Comparison of ENCODE assay signal across 10 cellular contexts in the genomic region with DNA sequence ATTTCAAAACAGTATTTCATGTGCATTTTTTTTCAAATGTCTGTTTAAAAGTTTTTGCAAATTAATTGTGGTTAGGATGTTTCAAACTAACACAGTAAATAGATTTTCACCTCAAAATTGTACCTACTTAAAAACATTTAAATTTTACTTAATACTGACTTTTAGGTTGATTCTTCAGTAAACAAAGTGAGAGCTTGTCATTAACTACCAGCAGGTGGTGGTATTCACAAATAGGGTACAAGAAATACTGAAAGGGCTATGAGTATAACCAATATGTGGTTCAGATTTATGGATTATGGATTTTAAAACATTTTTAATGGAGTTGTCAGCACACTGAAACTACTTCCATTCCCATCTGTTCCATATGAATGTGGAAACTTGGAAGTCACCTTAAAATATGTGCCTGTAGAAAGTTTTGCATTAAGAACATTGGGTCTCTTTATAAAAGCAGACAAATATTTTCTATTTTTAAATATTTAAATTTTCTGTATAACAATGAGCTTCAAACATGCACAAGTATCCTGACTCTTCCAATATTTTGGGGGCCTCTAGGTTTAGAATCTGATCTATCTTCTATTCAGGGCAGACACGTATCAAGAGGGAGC.
DNase-seq lines count a peak whose midpoint lies in the region; ATAC-seq, FAIRE-seq and TF ChIP-seq lines count a peak whose summit lies in the region.
"Had no signal": no experiment of that assay in that cellular context is flagged by ENCODE, and none has a peak within 500 bp of the region (broad histone marks: within the 10 kb centered on the region; RNA-seq: fewer than 3 reads in every experiment).

No MANE protein-coding gene starts in this region.

- DNase-seq in COLO829 (ENCODE audit: low spot score) (peak; percentile 51), SHP77 treated with DMSO at 0.1 percent for 48 hours (lab: John Stamatoyannopoulos, UW) (peak; percentile 45), left lobe of liver (ENCODE audit: low spot score) (no peak), GM23338 (ENCODE audit: low spot score) (no peak), NCI-H1436 treated with DMSO at 0.1 percent for 48 hours (lab: John Stamatoyannopoulos, UW) (no peak), GM12891 (ENCODE audit: insufficient read length, low spot score) (no peak)
- DNase-seq: activated CD4-positive, alpha-beta T cell treated with anti-CD3 and anti-CD28 coated beads, Interleukin-2, amount 50 U/mL, for 4 hours had no signal

- no peak overlapping the region for H3K27ac Mint-ChIP-seq in GM23338

- POLR2A ChIA-PET in HEK293 (lab: Yijun Ruan, JAX) = interaction anchor here (0.5 to 1.0 kb wide), 2 partner anchors 132 to 347 kb away, joined by 3 to 4 read pairs; no protein-coding TSS in a partner anchor

- no peak for FAIRE-seq in GM12891 (lab: Jason Lieb, UNC)

- H3K36me3 Mint-ChIP-seq in GM23338 (ENCODE audit: low read depth) = no peaks in the 10 kb centered on the region

- no peaks in the 10 kb centered on the region for H3K36me3 ChIP-seq in HEK293 (ENCODE audit: control insufficient read depth in 2 of 2, insufficient read depth in 1 of 2, low read length in 2 of 2)
- no peaks in the 10 kb centered on the region for H3K36me3 ChIP-seq in GM23338 (ENCODE audit: insufficient read depth)

- H3F3A ChIP-seq in GM23338 (replicated peaks; ENCODE audit: low read depth) = no peaks in the 10 kb centered on the region

- CTCF ChIA-PET in HEK293 (lab: Yijun Ruan, JAX) = interaction anchor here (0.6 to 11.4 kb wide), 58 partner anchors 8 to 616 kb away, joined by 3 to 269 read pairs (median 4); a partner anchor contains a TSS

- no peaks in the 10 kb centered on the region for H3K79me2 ChIP-seq in GM23338 (replicated peaks; ENCODE audit: insufficient read depth)

- no peaks in the 10 kb centered on the region for H3K9me3 Mint-ChIP-seq in GM23338

- H3K27ac ChIP-seq in HEK293 (ENCODE audit: extremely low read depth, low read depth, low read length) (no peak overlapping the region), GM23338 (ENCODE audit: low read depth) (no peak overlapping the region)
- H3K27ac ChIP-seq: skin epidermis had no signal

- no peak for TF ChIP-seq POLR2A in GM12891 (IDR thresholded peaks at IDR 0.05; ENCODE audit: low read depth, low read length)

- H3K9me3 ChIP-seq in HEK293 (ENCODE audit: control insufficient read depth, insufficient read depth, low read depth, low read length) = no peaks in the 10 kb centered on the region

- H3K27me3 Mint-ChIP-seq in GM23338 (ENCODE audit: insufficient read depth, low read depth, poor library complexity) = peaks cover 3% of the 10 kb centered on the region

- H3K4me2 ChIP-seq in GM23338 = no peak overlapping the region

- H3K4me1 Mint-ChIP-seq in GM23338 = peaks cover 28% of the 10 kb centered on the region

- 0 out of 2 replicates have a peak, but pooled peaks have one; percentile 28 for TF ChIP-seq CTCF in HEK293 (tag by site-specific recombination; IDR thresholded peaks at IDR 0.05)
- TF ChIP-seq CTCF in GM23338 (conservative IDR thresholded peaks at IDR 0.05; ENCODE audit: low read depth in 2 of 2) = peak in 1 of 2 experiments; percentile 54; a peak in 3 of 4 replicates

- H2AFZ ChIP-seq in GM23338 = no peak overlapping the region

- H3K4me3 ChIP-seq in HEK293 (ENCODE audit: low read depth, low read length) (no peak overlapping the region), GM23338 (no peak overlapping the region)
- H3K4me3 ChIP-seq: skin epidermis had no signal

- H3K4me3 Mint-ChIP-seq in GM23338 = no peak overlapping the region

- H3K9me2 ChIP-seq in GM23338 (ENCODE audit: insufficient read depth) = no peaks in the 10 kb centered on the region

- H3K4me1 ChIP-seq in HEK293 (ENCODE audit: control insufficient read depth, insufficient read depth, low read length) = peaks cover 14% of the 10 kb centered on the region
- H3K4me1 ChIP-seq in GM23338 (ENCODE audit: insufficient read depth) = peaks cover 19% of the 10 kb centered on the region

- peak; percentile 31 for ATAC-seq in left lobe of liver
- no peak for ATAC-seq in GM23338
- no peak for ATAC-seq in GM21529 (IDR thresholded peaks at IDR 0.05; ENCODE audit: unreplicated experiment)

- no peaks in the 10 kb centered on the region for H3K27me3 ChIP-seq in GM23338 (ENCODE audit: insufficient read depth)

- no peaks in the 10 kb centered on the region for H4K20me1 ChIP-seq in GM23338 (replicated peaks; ENCODE audit: insufficient read depth)

TF ChIP-seq in HEK293, 187 proteins besides CTCF, POLR2A, EP300 and RAD21:
- TF ChIP-seq KLF10 (tag by site-specific recombination; IDR thresholded peaks at IDR 0.05) = no peak
- TF ChIP-seq ZNF548 (tag by site-specific recombination; IDR thresholded peaks at IDR 0.05) = no peak
- no peak for TF ChIP-seq ZNF140 (tag by site-specific recombination; IDR thresholded peaks at IDR 0.05)
- no peak for TF ChIP-seq ZNF792 (tag by site-specific recombination; IDR thresholded peaks at IDR 0.05)
- TF ChIP-seq ZNF366 (tag by site-specific recombination; conservative IDR thresholded peaks at IDR 0.05) = no peak
- TF ChIP-seq ZNF157 (tag by site-specific recombination; IDR thresholded peaks at IDR 0.05) = no peak
- TF ChIP-seq ZNF747 (tag by site-specific recombination; IDR thresholded peaks at IDR 0.05) = no peak
- TF ChIP-seq ZNF654 (tag by site-specific recombination; IDR thresholded peaks at IDR 0.05; ENCODE audit: low read depth) = peak; percentile 47

TF ChIP-seq in GM23338, 12 proteins besides CTCF, POLR2A, EP300 and RAD21 (continues in another document):
- TF ChIP-seq EZH2phosphoT487 (IDR thresholded peaks at IDR 0.05; ENCODE audit: unreplicated experiment) (no peak), ZNF114 (CRISPR knock-in tag; IDR thresholded peaks at IDR 0.05) (no peak), JUNB (IDR thresholded peaks at IDR 0.05; ENCODE audit: unreplicated experiment) (no peak), POLR2AphosphoS5 (IDR thresholded peaks at IDR 0.05; ENCODE audit: low read depth) (no peak)

TF ChIP-seq in GM12891, 5 proteins besides CTCF, POLR2A, EP300 and RAD21:
- TF ChIP-seq POU2F2 (IDR thresholded peaks at IDR 0.05; ENCODE audit: low read depth, low read length) (no peak), POLR2AphosphoS5 (IDR thresholded peaks at IDR 0.05; ENCODE audit: low read depth, low read length) (no peak), PAX5 (IDR thresholded peaks at IDR 0.05; ENCODE audit: insufficient read depth, low read length, severe bottlenecking) (no peak), SPI1 (IDR thresholded peaks at IDR 0.05; ENCODE audit: low read depth, low read length) (no peak), TAF1 (IDR thresholded peaks at IDR 0.05; ENCODE audit: low read depth, low read length) (no peak)

Comparison
In these comparisons a context has a peak if more than half of its experiments do, and no peak if none do; other contexts are left out.
1. DNase-seq: peak in COLO829 (single experiment) and SHP77 treated with DMSO at 0.1 percent for 48 hours (single experiment); none in left lobe of liver (single experiment), GM23338 (single experiment), NCI-H1436 treated with DMSO at 0.1 percent for 48 hours (single experiment) and GM12891 (single experiment).